Comparison of ENCODE assay signal across 16 cellular contexts in genomic region chr1:226095286-226095685, GRCh38.
"Had no signal": no experiment of that assay in that cellular context is flagged by ENCODE, and none has a peak within 500 bp of the region (broad histone marks: within the 10 kb centered on the region; RNA-seq: fewer than 3 reads in every experiment).

No MANE protein-coding gene starts in this region.

- H3K27ac ChIP-seq: esophagus muscularis mucosa, gastrocnemius medialis, tibial artery, upper lobe of left lung had no signal

- FAIRE-seq: endometrium, keratinocyte had no signal

- H3K4me3 ChIP-seq: esophagus muscularis mucosa, gastrocnemius medialis, lung, smooth muscle cell, tibial artery, upper lobe of left lung had no signal

- DNase-seq: effector memory CD4-positive, alpha-beta T cell; gastrocnemius medialis; immature natural killer cell; left ventricle myocardium superior; mesenchymal stem cell; naive B cell; stimulated activated CD4-positive, alpha-beta T cell treated with anti-CD3 and anti-CD28 coated beads, Interleukin-4, amount 100 ng/mL, for 1 hour; stimulated activated CD8-positive, alpha-beta memory T cell treated with anti-CD3 and anti-CD28 coated beads, Interleukin-4, amount 100 ng/mL, for 48 hours had no signal

- H3K9me3 ChIP-seq: esophagus muscularis mucosa, gastrocnemius medialis, tibial artery, upper lobe of left lung had no signal

- ATAC-seq: gastrocnemius medialis; left ventricle myocardium superior; stimulated activated effector memory CD8-positive, alpha-beta T cell treated with anti-CD3 and anti-CD28 coated beads, Interleukin-12 subunit alpha, Interleukin-12 subunit beta, amount 100 ng/mL, for 72 hours had no signal

- H3K27me3 ChIP-seq: esophagus muscularis mucosa, gastrocnemius medialis, tibial artery, upper lobe of left lung had no signal

- H3K36me3 ChIP-seq: esophagus muscularis mucosa, gastrocnemius medialis, tibial artery, upper lobe of left lung had no signal
